Comparison of ENCODE assay signal across 26 cellular contexts in the genomic region with DNA sequence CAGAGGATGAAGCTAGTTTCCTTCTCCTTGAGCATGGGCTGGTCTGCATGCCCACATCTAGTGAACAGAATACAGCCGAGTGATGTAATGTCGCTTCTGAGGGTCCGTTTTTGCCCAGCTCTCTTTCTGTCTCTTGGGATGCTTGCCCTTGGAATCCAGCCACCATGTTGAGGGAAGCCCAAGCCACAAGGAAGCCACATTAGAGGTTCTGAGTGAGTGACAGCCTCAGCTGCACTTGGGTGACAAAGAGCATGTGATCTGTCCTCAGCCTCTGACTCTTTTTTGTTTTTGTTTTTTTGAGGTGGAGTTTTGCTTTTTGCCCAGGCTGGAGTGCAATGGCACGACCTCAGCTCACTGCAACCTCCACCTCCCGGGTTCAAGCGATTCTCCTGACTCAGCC.
DNase-seq lines count a peak whose midpoint lies in the region; ATAC-seq, FAIRE-seq and TF ChIP-seq lines count a peak whose summit lies in the region.
"Had no signal": no experiment of that assay in that cellular context is flagged by ENCODE, and none has a peak within 500 bp of the region (broad histone marks: within the 10 kb centered on the region; RNA-seq: fewer than 3 reads in every experiment).

No MANE protein-coding gene starts in this region.

- H3K27me3 Mint-ChIP-seq in Caco-2 (ENCODE audit: insufficient read depth, unreplicated experiment) = no peaks in the 10 kb centered on the region

- TF ChIP-seq RAD21 in K562 (CRISPR knock-in tag; conservative IDR thresholded peaks at IDR 0.05 in 1 of 2, IDR thresholded peaks at IDR 0.05 in 1 of 2) = no peak

- in situ Hi-C loops in K562 (cut with MboI) = no loop called here

- H2AFZ ChIP-seq in Loucy (ENCODE audit: low read length) (peak overlapping the region; percentile 61), K562 (ENCODE audit: low read depth, low read length) (no peak overlapping the region)

- no peaks in the 10 kb centered on the region for H3F3A ChIP-seq in Loucy (ENCODE audit: low read depth)

- H3K4me1 Mint-ChIP-seq in Caco-2 (ENCODE audit: low read depth, unreplicated experiment) = peaks cover 32% of the 10 kb centered on the region

- H4K20me1 ChIP-seq in Loucy (ENCODE audit: insufficient read depth, low read length, poor library complexity, severe bottlenecking) = no peaks in the 10 kb centered on the region
- no peaks in the 10 kb centered on the region for H4K20me1 ChIP-seq in K562 (replicated peaks; ENCODE audit: control insufficient read depth, insufficient read depth, low read length)

- peak overlapping the region; percentile 58 for H3K27ac Mint-ChIP-seq in Caco-2 (ENCODE audit: unreplicated experiment)
- H3K27ac Mint-ChIP-seq: CD4-positive, alpha-beta T cell had no signal

- CTCF ChIA-PET in Caco-2 (lab: Charles Lee) (interaction anchor here (0.5 kb wide), 1 partner anchor 88 kb away, joined by 10 read pairs; no protein-coding TSS in a partner anchor), K562 (lab: Yijun Ruan, JAX; ENCODE audit: low intra/inter-chr PET ratio) (no interaction called here)

- no peaks in the 10 kb centered on the region for H3K36me3 ChIP-seq in Caco-2 (ENCODE audit: control insufficient read depth, insufficient read depth, low read length)
- no peaks in the 10 kb centered on the region for H3K36me3 ChIP-seq in Loucy (ENCODE audit: insufficient read depth, low read length)
- H3K36me3 ChIP-seq in K562 (ENCODE audit: control insufficient read depth, insufficient read depth, low read length) = no peaks in the 10 kb centered on the region
- no peaks in the 10 kb centered on the region for H3K36me3 ChIP-seq in upper lobe of right lung
- H3K36me3 ChIP-seq: Peyer's patch had no signal

- no peaks in the 10 kb centered on the region for H3K79me2 ChIP-seq in Loucy (ENCODE audit: insufficient read depth, low read length)
- H3K79me2 ChIP-seq in K562 (ENCODE audit: control insufficient read depth, insufficient read depth, low read length) = no peaks in the 10 kb centered on the region

- H3K9me3 ChIP-seq in Caco-2 (no peaks in the 10 kb centered on the region), Loucy (ENCODE audit: insufficient read depth, low read depth, low read length) (no peaks in the 10 kb centered on the region), K562 (replicated peaks; ENCODE audit: control insufficient read depth, insufficient read depth, low read depth, low read length) (no peaks in the 10 kb centered on the region), upper lobe of right lung (no peaks in the 10 kb centered on the region)
- H3K9me3 ChIP-seq: Peyer's patch, SK-N-SH had no signal

- no peak for TF ChIP-seq EP300 in K562 (IDR thresholded peaks at IDR 0.05; ENCODE audit: low read length)

- no TSS peak for BruUV-seq in Caco-2 (replicated peaks; lab: Mats Ljungman, UMichigan)
- no TSS peak for BruUV-seq in K562 (replicated peaks; lab: Mats Ljungman, UMichigan)

- no peak overlapping the region for H3K4me3 Mint-ChIP-seq in Caco-2 (ENCODE audit: unreplicated experiment)
- H3K4me3 Mint-ChIP-seq: CD4-positive, alpha-beta T cell had no signal

- H3K27ac ChIP-seq in K562 (ENCODE audit: extremely low read depth, low read depth, low read length) (no peak overlapping the region), upper lobe of right lung (no peak overlapping the region), foreskin keratinocyte (no peak overlapping the region), coronary artery (no peak overlapping the region)
- H3K27ac ChIP-seq: Peyer's patch had no signal

- H3K9ac ChIP-seq in Loucy (ENCODE audit: low read depth, low read length, poor library complexity, severe bottlenecking) = no peak overlapping the region
- H3K9ac ChIP-seq in K562 (ENCODE audit: insufficient read depth in 1 of 2, low read depth in 2 of 2, low read length in 2 of 2) = no peak overlapping the region
- H3K9ac ChIP-seq: SK-N-SH had no signal

- FAIRE-seq in K562 (lab: Jason Lieb, UNC) = no peak
- FAIRE-seq: GM12878 had no signal

- H3K9me2 ChIP-seq in Loucy (replicated peaks; ENCODE audit: low read depth, low read length) = no peaks in the 10 kb centered on the region
- H3K9me2 ChIP-seq: SK-N-SH had no signal

- H3K4me1 ChIP-seq in Caco-2 (peaks cover 18% of the 10 kb centered on the region), Loucy (ENCODE audit: insufficient read depth, low read length, poor library complexity, severe bottlenecking) (peaks cover 11% of the 10 kb centered on the region), K562 (replicated peaks in 1 of 2; ENCODE audit: control insufficient read depth in 2 of 2, insufficient read depth in 2 of 2, low read length in 2 of 2) (no peaks in the 10 kb centered on the region), upper lobe of right lung (no peaks in the 10 kb centered on the region), foreskin keratinocyte (no peaks in the 10 kb centered on the region)
- H3K4me1 ChIP-seq: Peyer's patch had no signal

- TF ChIP-seq POLR2A in K562 (conservative IDR thresholded peaks at IDR 0.05) = no peak

- H3K9me1 ChIP-seq in K562 (ENCODE audit: control insufficient read depth, insufficient read depth, low read length) = no peaks in the 10 kb centered on the region

- no peak for ATAC-seq in K562
- no peak for ATAC-seq in upper lobe of right lung
- ATAC-seq in HG03432 (IDR thresholded peaks at IDR 0.05; ENCODE audit: unreplicated experiment) = no peak
- no peak for ATAC-seq in foreskin keratinocyte
- ATAC-seq: GM12878 had no signal

- H3K4me3 ChIP-seq in Caco-2 (ENCODE audit: low read depth, low read length) (no peak overlapping the region), Loucy (ENCODE audit: low read length, poor library complexity, severe bottlenecking) (no peak overlapping the region), K562 (no peak overlapping the region), upper lobe of right lung (no peak overlapping the region), coronary artery (no peak overlapping the region)
- H3K4me3 ChIP-seq: GM12878, Peyer's patch had no signal

- POLR2A ChIA-PET in Caco-2 (lab: Charles Lee) (no interaction called here), K562 (lab: Yijun Ruan, JAX) (interaction anchor here (0.6 to 0.7 kb wide), 2 partner anchors 37 to 912 kb away, joined by 3 to 4 read pairs; no protein-coding TSS in a partner anchor)

- intact Hi-C loops in Caco-2 (cut with micrococcal nuclease; ENCODE audit: unreplicated experiment) (no loop called here), K562 (cut with micrococcal nuclease) (no loop called here), upper lobe of right lung (cut with DNase I) (no loop called here)

- no peaks in the 10 kb centered on the region for H3K27me3 ChIP-seq in Caco-2 (replicated peaks; ENCODE audit: control insufficient read depth, insufficient read depth, low read length)
- no peaks in the 10 kb centered on the region for H3K27me3 ChIP-seq in Loucy (ENCODE audit: insufficient read depth, low read length, poor library complexity, severe bottlenecking)
- peaks cover 3 to 26% of the 10 kb centered on the region in 2 experiments; a peak in 4 of 5 replicates for H3K27me3 ChIP-seq in K562 (ENCODE audit: control insufficient read depth in 2 of 2, insufficient read depth in 2 of 2, low read length in 2 of 2)
- H3K27me3 ChIP-seq in upper lobe of right lung = no peaks in the 10 kb centered on the region
- H3K27me3 ChIP-seq in foreskin keratinocyte = no peaks in the 10 kb centered on the region
- H3K27me3 ChIP-seq: Peyer's patch had no signal

- H3K9me3 Mint-ChIP-seq in Caco-2 (ENCODE audit: unreplicated experiment) = no peaks in the 10 kb centered on the region

- H3K36me3 Mint-ChIP-seq in Caco-2 (ENCODE audit: insufficient read depth, unreplicated experiment) = peaks cover 5% of the 10 kb centered on the region

- no peak for TF ChIP-seq CTCF in Caco-2 (IDR thresholded peaks at IDR 0.05; ENCODE audit: insufficient read depth in 1 of 2, low read depth in 1 of 2, low read length in 1 of 2, severe bottlenecking in 1 of 2, unreplicated experiment in 1 of 2)
- no peak for TF ChIP-seq CTCF in Loucy (conservative IDR thresholded peaks at IDR 0.05; ENCODE audit: low read length)
- no peak for TF ChIP-seq CTCF in K562 (IDR thresholded peaks at IDR 0.05 in 2 of 3, conservative IDR thresholded peaks at IDR 0.05 in 1 of 3; ENCODE audit: insufficient read depth in 2 of 3, low read depth in 1 of 3, low read length in 3 of 3)
- TF ChIP-seq CTCF in upper lobe of right lung (IDR thresholded peaks at IDR 0.05) = no peak
- TF ChIP-seq CTCF in foreskin keratinocyte (conservative IDR thresholded peaks at IDR 0.05) = no peak
- no peak for TF ChIP-seq CTCF in coronary artery (IDR thresholded peaks at IDR 0.05)

- DNase-seq in Caco-2 (no peak), K562 (ENCODE audit: extremely low read depth in 1 of 4, low spot score in 3 of 4) (no peak), upper lobe of right lung (peak; percentile 2), foreskin keratinocyte (no peak), coronary artery (ENCODE audit: low spot score) (no peak)
- DNase-seq: CD4-positive, alpha-beta T cell; DMS53; EL; GDM1; KG1; NCI-H1092; NCI-H1417 treated with DMSO at 0.1 percent for 48 hours; NCI-H1694 treated with DMSO at 0.1 percent for 48 hours; NCI-H2081 treated with DMSO at 0.1 percent for 48 hours; NCI-H2171; NCI-H226; NCI-H510A; NCI-H69; OCI-M1; Peyer's patch; SIG-M5; SK-N-SH; SW 1271 had no signal

- 0% methylated on average over 6 of the region's 6 CpGs for WGBS in K562 (ENCODE audit: insufficient coverage, low coverage, missing lambda C conversion rate)

- peak overlapping the region; percentile 41 for H3K4me2 ChIP-seq in Loucy (ENCODE audit: low read depth, low read length, poor library complexity, severe bottlenecking)
- no peak overlapping the region for H3K4me2 ChIP-seq in K562 (ENCODE audit: insufficient read depth, low read length)
- H3K4me2 ChIP-seq: SK-N-SH had no signal

TF ChIP-seq in K562, 482 proteins besides CTCF, POLR2A, EP300 and RAD21:
- no peak for TF ChIP-seq HMG20B (CRISPR knock-in tag; IDR thresholded peaks at IDR 0.05)
- TF ChIP-seq, protein P1, sequence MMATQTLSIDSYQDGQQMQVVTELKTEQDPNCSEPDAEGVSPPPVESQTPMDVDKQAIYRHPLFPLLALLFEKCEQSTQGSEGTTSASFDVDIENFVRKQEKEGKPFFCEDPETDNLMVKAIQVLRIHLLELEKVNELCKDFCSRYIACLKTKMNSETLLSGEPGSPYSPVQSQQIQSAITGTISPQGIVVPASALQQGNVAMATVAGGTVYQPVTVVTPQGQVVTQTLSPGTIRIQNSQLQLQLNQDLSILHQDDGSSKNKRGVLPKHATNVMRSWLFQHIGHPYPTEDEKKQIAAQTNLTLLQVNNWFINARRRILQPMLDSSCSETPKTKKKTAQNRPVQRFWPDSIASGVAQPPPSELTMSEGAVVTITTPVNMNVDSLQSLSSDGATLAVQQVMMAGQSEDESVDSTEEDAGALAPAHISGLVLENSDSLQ (IDR thresholded peaks at IDR 0.05) = peak; percentile 40; the same call in 1 of the 2 replicates
